ENCODE assay signal across 13 cellular contexts in the genomic region with DNA sequence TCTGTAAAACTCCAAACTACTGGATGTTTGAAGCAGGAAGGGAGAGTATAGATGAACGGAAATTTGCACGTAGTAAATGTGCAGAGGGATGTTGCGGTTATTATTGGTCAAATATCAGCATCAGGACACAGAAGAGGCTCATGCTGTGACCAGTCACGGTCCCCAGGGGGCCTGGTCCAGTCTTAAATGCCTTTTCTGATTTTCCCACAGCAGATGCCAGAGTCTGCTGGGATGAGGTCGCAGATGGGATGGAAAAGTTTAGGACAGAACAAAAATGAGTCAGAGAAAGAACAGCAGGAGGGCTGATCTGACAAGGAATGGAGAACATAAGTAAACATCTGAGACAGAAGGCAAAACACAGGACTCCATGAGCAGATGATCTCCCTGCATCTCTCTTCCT. TPM values are rescaled to one million over a fixed set of nuclear protein-coding genes. Genes with fewer than 3 reads are reported as not detected.
DNase-seq lines count a peak whose midpoint lies in the region; ATAC-seq, FAIRE-seq and TF ChIP-seq lines count a peak whose summit lies in the region.
"Had no signal": no experiment of that assay in that cellular context is flagged by ENCODE, and none has a peak within 500 bp of the region (broad histone marks: within the 10 kb centered on the region; RNA-seq: fewer than 3 reads in every experiment).

No MANE protein-coding gene starts in this region.

- H3K4me3 ChIP-seq in naive thymus-derived CD4-positive, alpha-beta T cell (ENCODE audit: low read length) = no peak overlapping the region
- no peak overlapping the region for H3K4me3 ChIP-seq in ovary
- H3K4me3 ChIP-seq: coronary artery had no signal

- DNase-seq in AG08395 (ENCODE audit: low spot score) (peak; percentile 44), Caki2 (ENCODE audit: low read depth) (peak; percentile 21), ovary (no peak), RPMI8226 (no peak), GM19239 (ENCODE audit: insufficient read length, low spot score) (no peak)
- no peak for DNase-seq in activated T-helper 1 cell treated with anti-CD3 and anti-CD28 coated beads, Interleukin-12 subunit alpha, Interleukin-12 subunit beta, Interleukin-2, Interleukin-4 antibody, amounts not matched to agents 30 ng/mL and 10 ng/mL and 1 ng/mL, durations not matched to agents 14 hours and 24 hours and 36 hours (ENCODE audit: low spot score)
- DNase-seq in naive thymus-derived CD4-positive, alpha-beta T cell = no peak
- DNase-seq: OCI-M1; stimulated activated CD4-positive, alpha-beta T cell treated with anti-CD3 and anti-CD28 coated beads, Interleukin-4, amount 100 ng/mL, for 24 hours had no signal

- TF ChIP-seq CTCF in ovary (IDR thresholded peaks at IDR 0.05) = no peak

- peaks cover 93% of the 10 kb centered on the region for H3K4me1 Mint-ChIP-seq in activated T-helper 1 cell treated with anti-CD3 and anti-CD28 coated beads, Interleukin-12 subunit alpha, Interleukin-12 subunit beta, Interleukin-2, Interleukin-4 antibody, amounts not matched to agents 30 ng/mL and 10 ng/mL and 1 ng/mL, durations not matched to agents 14 hours and 24 hours and 36 hours (ENCODE audit: low read depth)
- H3K4me1 Mint-ChIP-seq in naive thymus-derived CD4-positive, alpha-beta T cell = peaks cover 59 to 100% (median 92%) of the 10 kb centered on the region in 7 donors

- TF ChIP-seq POLR2A in ovary (IDR thresholded peaks at IDR 0.05) = no peak

- peaks cover 32% of the 10 kb centered on the region for H3K36me3 Mint-ChIP-seq in activated T-helper 1 cell treated with anti-CD3 and anti-CD28 coated beads, Interleukin-12 subunit alpha, Interleukin-12 subunit beta, Interleukin-2, Interleukin-4 antibody, amounts not matched to agents 30 ng/mL and 10 ng/mL and 1 ng/mL, durations not matched to agents 14 hours and 24 hours and 36 hours (ENCODE audit: low read depth)
- peaks cover 13 to 44% (median 30%) of the 10 kb centered on the region in 5 donors for H3K36me3 Mint-ChIP-seq in naive thymus-derived CD4-positive, alpha-beta T cell

- H3K4me1 ChIP-seq in naive thymus-derived CD4-positive, alpha-beta T cell (ENCODE audit: control insufficient read depth in 2 of 2, insufficient read depth in 2 of 2, low read length in 2 of 2) = peaks cover 66 to 73% of the 10 kb centered on the region in 2 donors
- no peaks in the 10 kb centered on the region for H3K4me1 ChIP-seq in ovary (ENCODE audit: insufficient read depth)

- H3K9me3 Mint-ChIP-seq in activated T-helper 1 cell treated with anti-CD3 and anti-CD28 coated beads, Interleukin-12 subunit alpha, Interleukin-12 subunit beta, Interleukin-2, Interleukin-4 antibody, amounts not matched to agents 30 ng/mL and 10 ng/mL and 1 ng/mL, durations not matched to agents 14 hours and 24 hours and 36 hours = peaks cover 14% of the 10 kb centered on the region
- peaks cover 0 to 10% (median 0%) of the 10 kb centered on the region in 11 donors for H3K9me3 Mint-ChIP-seq in naive thymus-derived CD4-positive, alpha-beta T cell

- peak overlapping the region; percentile 35 for H3K27ac Mint-ChIP-seq in activated T-helper 1 cell treated with anti-CD3 and anti-CD28 coated beads, Interleukin-12 subunit alpha, Interleukin-12 subunit beta, Interleukin-2, Interleukin-4 antibody, amounts not matched to agents 30 ng/mL and 10 ng/mL and 1 ng/mL, durations not matched to agents 14 hours and 24 hours and 36 hours
- H3K27ac Mint-ChIP-seq in naive thymus-derived CD4-positive, alpha-beta T cell = peak overlapping the region; percentile 56 to 97 (median 92)
- H3K27ac Mint-ChIP-seq: progenitor cell of endocrine pancreas had no signal

- FAIRE-seq in GM19239 (lab: Jason Lieb, UNC) = no peak

- POLR2A ChIA-PET in naive thymus-derived CD4-positive, alpha-beta T cell (lab: Charles Lee) = interaction anchor here (0.6 to 3.2 kb wide), 5 partner anchors 9 to 338 kb away, joined by 3 to 15 read pairs (median 5); partner anchors contain the start of gene SIRPG

- H3K9me3 ChIP-seq in naive thymus-derived CD4-positive, alpha-beta T cell (ENCODE audit: control insufficient read depth in 2 of 3, low read length in 3 of 3) = no peaks in the 10 kb centered on the region
- no peaks in the 10 kb centered on the region for H3K9me3 ChIP-seq in ovary

- H3K4me3 Mint-ChIP-seq in activated T-helper 1 cell treated with anti-CD3 and anti-CD28 coated beads, Interleukin-12 subunit alpha, Interleukin-12 subunit beta, Interleukin-2, Interleukin-4 antibody, amounts not matched to agents 30 ng/mL and 10 ng/mL and 1 ng/mL, durations not matched to agents 14 hours and 24 hours and 36 hours = no peak overlapping the region
- H3K4me3 Mint-ChIP-seq in naive thymus-derived CD4-positive, alpha-beta T cell = peak overlapping the region in 1 of 10 donors; percentile 39

- H3K27ac ChIP-seq in naive thymus-derived CD4-positive, alpha-beta T cell (ENCODE audit: low read depth, low read length) = peak overlapping the region; percentile 48
- no peak overlapping the region for H3K27ac ChIP-seq in ovary
- H3K27ac ChIP-seq: coronary artery had no signal

- CTCF ChIA-PET in naive thymus-derived CD4-positive, alpha-beta T cell (lab: Charles Lee) = interaction anchor here (2.3 kb wide), 1 partner anchor 65 kb away, joined by 6 read pairs; no protein-coding TSS in a partner anchor

- H3K36me3 ChIP-seq in naive thymus-derived CD4-positive, alpha-beta T cell (ENCODE audit: control insufficient read depth in 2 of 3, insufficient read depth in 3 of 3, low read length in 3 of 3) = no peaks in the 10 kb centered on the region
- no peaks in the 10 kb centered on the region for H3K36me3 ChIP-seq in ovary

- ATAC-seq in naive thymus-derived CD4-positive, alpha-beta T cell = no peak
- ATAC-seq: HCT116 had no signal

- WGBS in ovary, 3 donors = 67 to 73% (median 69%) methylated on average over 5 of the region's 5 CpGs

- no peaks in the 10 kb centered on the region for H3K27me3 Mint-ChIP-seq in activated T-helper 1 cell treated with anti-CD3 and anti-CD28 coated beads, Interleukin-12 subunit alpha, Interleukin-12 subunit beta, Interleukin-2, Interleukin-4 antibody, amounts not matched to agents 30 ng/mL and 10 ng/mL and 1 ng/mL, durations not matched to agents 14 hours and 24 hours and 36 hours (ENCODE audit: insufficient read depth)
- no peaks in the 10 kb centered on the region for H3K27me3 Mint-ChIP-seq in naive thymus-derived CD4-positive, alpha-beta T cell

- intact Hi-C loops in activated T-helper 1 cell treated with anti-CD3 and anti-CD28 coated beads, Interleukin-12 subunit alpha, Interleukin-12 subunit beta, Interleukin-2, Interleukin-4 antibody, amounts not matched to agents 30 ng/mL and 10 ng/mL and 1 ng/mL, durations not matched to agents 14 hours and 24 hours and 36 hours (cut with micrococcal nuclease) = loop anchor here (10.0 kb wide), 3 partner anchors 305 to 1735 kb away; partner anchors contain the start of genes DNAAF9 and FAM110A
- intact Hi-C loops in naive thymus-derived CD4-positive, alpha-beta T cell (cut with micrococcal nuclease) = loop anchor here in 1 of 2 donors (5.0 kb wide), 1 partner anchor 202 kb away; the partner anchor contains the start of gene NSFL1C
- intact Hi-C loops in ovary (cut with DNase I) = no loop called here

- no peak for TF ChIP-seq EP300 in ovary (IDR thresholded peaks at IDR 0.05)

- no peaks in the 10 kb centered on the region for H3K27me3 ChIP-seq in naive thymus-derived CD4-positive, alpha-beta T cell (ENCODE audit: control insufficient read depth in 2 of 2, insufficient read depth in 2 of 2, low read length in 2 of 2)
- no peaks in the 10 kb centered on the region for H3K27me3 ChIP-seq in ovary

- in situ Hi-C loops in Caki2 (cut with HindIII; ENCODE audit: low pct_unique_long_range_greater_than_20kb, low sequenced_read_pairs) = no loop called here

RNA-seq across cellular contexts. Expression of gene SIRPG, which starts 11.7 kb away (rescaled TPM):
- total RNA-seq in Caki2 (2014; rRNA removed; shearing (Covaris generic); ENCODE audit: low replicate concordance) = not detected in 2 replicates
- 31.8 and 34.6 TPM in 2 replicates for total RNA-seq in activated T-helper 1 cell treated with anti-CD3 and anti-CD28 coated beads, Interleukin-12 subunit alpha, Interleukin-12 subunit beta, Interleukin-2, Interleukin-4 antibody, amounts not matched to agents 30 ng/mL and 10 ng/mL and 1 ng/mL, durations not matched to agents 14 hours and 24 hours and 36 hours
- total RNA-seq in naive thymus-derived CD4-positive, alpha-beta T cell = 10 to 100 TPM; 25.6 to 71.7 (median 50.2) TPM
- polyA plus RNA-seq in naive thymus-derived CD4-positive, alpha-beta T cell = 100 to 1,000 TPM; 197 to 198 TPM
- total RNA-seq in ovary = under 1 TPM in 2 of 7 donors, not detected in 5; 0.23 to 0.25 TPM
- 1 to 10 TPM in 1 of 2 donors, under 1 TPM in 1; 0.06 to 1.4 TPM for polyA plus RNA-seq in ovary
- total RNA-seq: mesenteric fat pad, progenitor cell of endocrine pancreas had no signal

RNA-seq across cellular contexts. Expression of gene SIRPB1, which starts 49.5 kb away (rescaled TPM):
- 2.1 and 10.4 TPM in 2 replicates for total RNA-seq in Caki2 (2014; rRNA removed; shearing (Covaris generic); ENCODE audit: low replicate concordance)
- 1.6 and 3.3 TPM in 2 replicates for total RNA-seq in activated T-helper 1 cell treated with anti-CD3 and anti-CD28 coated beads, Interleukin-12 subunit alpha, Interleukin-12 subunit beta, Interleukin-2, Interleukin-4 antibody, amounts not matched to agents 30 ng/mL and 10 ng/mL and 1 ng/mL, durations not matched to agents 14 hours and 24 hours and 36 hours
- total RNA-seq in naive thymus-derived CD4-positive, alpha-beta T cell = 10 to 100 TPM in 3 of 5 experiments, 1 to 10 TPM in 2; 4.6 to 28.2 (median 11.9) TPM
- polyA plus RNA-seq in naive thymus-derived CD4-positive, alpha-beta T cell = 1 to 10 TPM; 2.2 to 7.9 TPM
- total RNA-seq in ovary = 1 to 10 TPM in 5 of 7 donors, under 1 TPM in 2; 0.25 to 9.7 (median 1.9) TPM
- polyA plus RNA-seq in ovary = 1 to 10 TPM in 1 of 2 donors, under 1 TPM in 1; 0.87 to 4.3 TPM

Comparison
In these comparisons a context has a peak if more than half of its experiments do, and no peak if none do; other contexts are left out.
1. DNase-seq: peak in AG08395 (single experiment) and Caki2 (single experiment); none in activated T-helper 1 cell treated with anti-CD3 and anti-CD28 coated beads, Interleukin-12 subunit alpha, Interleukin-12 subunit beta, Interleukin-2, Interleukin-4 antibody, amounts not matched to agents 30 ng/mL and 10 ng/mL and 1 ng/mL, durations not matched to agents 14 hours and 24 hours and 36 hours (single experiment), naive thymus-derived CD4-positive, alpha-beta T cell (0 of 9), ovary (0 of 5), RPMI8226 (single experiment) and GM19239 (single experiment).
2. RNA of gene SIRPG, which starts 11.7 kb away (total RNA-seq): 25.6 to 71.7 TPM in naive thymus-derived CD4-positive, alpha-beta T cell and 31.8 to 34.6 TPM in activated T-helper 1 cell treated with anti-CD3 and anti-CD28 coated beads, Interleukin-12 subunit alpha, Interleukin-12 subunit beta, Interleukin-2, Interleukin-4 antibody, amounts not matched to agents 30 ng/mL and 10 ng/mL and 1 ng/mL, durations not matched to agents 14 hours and 24 hours and 36 hours; 0.23 to 0.25 TPM in ovary and not detected in Caki2; every median in the first group is over 10 times any median in the second.